13 cellular contexts compared by ENCODE assay signal in genomic region chr2:9247786-9248185, GRCh38. TPM values are rescaled to one million over a fixed set of nuclear protein-coding genes. Genes with fewer than 3 reads are reported as not detected.
DNase-seq lines count a peak whose midpoint lies in the region; ATAC-seq and TF ChIP-seq lines count a peak whose summit lies in the region.
"Had no signal": no experiment of that assay in that cellular context is flagged by ENCODE, and none has a peak within 500 bp of the region (broad histone marks: within the 10 kb centered on the region; RNA-seq: fewer than 3 reads in every experiment).

No MANE protein-coding gene starts in this region.

- DNase-seq in NCI-H1105 treated with DMSO at 0.1 percent for 48 hours (lab: John Stamatoyannopoulos, UW) (peak; percentile 90), SHP77 treated with DMSO at 0.1 percent for 48 hours (lab: John Stamatoyannopoulos, UW) (peak; percentile 68), right cardiac atrium (no peak), tibial artery (no peak), SW480 (ENCODE audit: low spot score) (no peak), T-helper 9 cell (no peak)
- DNase-seq: activated T-cell treated with anti-CD3 and anti-CD28 coated beads, Interleukin-2, amount 50 U/mL, for 24 hours; DND-41; MV-4-11 had no signal

- H3K4me3 ChIP-seq in right cardiac atrium (ENCODE audit: low read length) (no peak overlapping the region), tibial artery (no peak overlapping the region)

- H3K27ac ChIP-seq in right cardiac atrium (ENCODE audit: low read length) (no peak overlapping the region), tibial artery (peak overlapping the region; percentile 16 to 53)
- H3K27ac ChIP-seq: HL-60, WERI-Rb-1 had no signal

- no peak for TF ChIP-seq CTCF in tibial artery (IDR thresholded peaks at IDR 0.05)

- H3K36me3 ChIP-seq in tibial artery: no peaks in the 10 kb centered on the region
- H3K36me3 ChIP-seq: WERI-Rb-1 had no signal

- ATAC-seq in right cardiac atrium (peak; percentile 66), GM18517 (IDR thresholded peaks at IDR 0.05; ENCODE audit: unreplicated experiment) (no peak)
- ATAC-seq: esophagus mucosa had no signal

- intact Hi-C loops in right cardiac atrium (cut with DNase I): no loop called here
- intact Hi-C loops in tibial artery (cut with DNase I; ENCODE audit: low total_unique reads): no loop called here

- H3K4me1 ChIP-seq in right cardiac atrium (ENCODE audit: control insufficient read depth, insufficient read depth, low read length): peaks cover 24% of the 10 kb centered on the region
- peaks cover 0 to 81% (median 54%) of the 10 kb centered on the region in 4 donors for H3K4me1 ChIP-seq in tibial artery

- 29% methylated on average over 6 of the region's 6 CpGs for WGBS in right cardiac atrium

- no peaks in the 10 kb centered on the region for H3K9me3 ChIP-seq in right cardiac atrium (ENCODE audit: control insufficient read depth, low read length)
- no peaks in the 10 kb centered on the region for H3K9me3 ChIP-seq in tibial artery

- no peaks in the 10 kb centered on the region for H3K27me3 ChIP-seq in right cardiac atrium (ENCODE audit: control insufficient read depth, insufficient read depth)
- H3K27me3 ChIP-seq in tibial artery: no peaks in the 10 kb centered on the region

RNA-seq across cellular contexts. Expression of gene ASAP2, which starts 41.2 kb away (rescaled TPM):
- 10 to 100 TPM; 13.3 to 19.7 (median 16.0) TPM for total RNA-seq in right cardiac atrium
- polyA plus RNA-seq in right cardiac atrium: 9.2 TPM

Comparison
In these comparisons a context has a peak if more than half of its experiments do, and no peak if none do; other contexts are left out.
1. DNase-seq: peak in NCI-H1105 treated with DMSO at 0.1 percent for 48 hours (single experiment) and SHP77 treated with DMSO at 0.1 percent for 48 hours (single experiment); none in right cardiac atrium (0 of 3), tibial artery (0 of 2), SW480 (single experiment) and T-helper 9 cell (single experiment).